In the genomic region with DNA sequence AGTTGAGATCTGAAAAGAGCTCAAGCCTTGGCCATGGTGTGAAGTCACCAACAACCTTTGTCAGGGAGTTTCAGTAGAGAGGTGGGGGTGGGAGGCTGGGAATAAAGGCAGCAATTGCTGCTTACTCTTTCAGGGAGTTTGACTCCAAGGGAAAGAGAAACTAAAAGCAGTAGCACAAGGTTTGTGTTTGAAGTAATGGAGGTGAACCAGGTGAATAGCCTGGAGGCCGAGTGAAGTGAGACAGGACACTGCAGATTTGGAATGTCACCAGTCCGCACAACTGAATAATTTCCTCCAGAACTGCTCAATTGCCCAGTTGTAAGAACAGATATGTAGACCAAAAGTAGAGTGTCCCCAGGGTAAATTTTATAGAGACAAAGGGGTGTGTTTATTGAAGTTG, we compare ENCODE assay signal across 25 cellular contexts. TPM values are rescaled to one million over a fixed set of nuclear protein-coding genes. Genes with fewer than 3 reads are reported as not detected.
"Had no signal": no experiment of that assay in that cellular context is flagged by ENCODE, and none has a peak within 500 bp of the region (broad histone marks: within the 10 kb centered on the region; RNA-seq: fewer than 3 reads in every experiment).

No MANE protein-coding gene starts in this region.

- H3K9ac ChIP-seq: KMS-11 had no signal

- H3K27me3 ChIP-seq: MG63 had no signal

- H3K9me3 Mint-ChIP-seq: activated naive CD4-positive, alpha-beta T cell treated with anti-CD3 and anti-CD28 coated beads, Interleukin-2, amount 50 U/mL, for 72 hours; activated T-cell treated with anti-CD3 and anti-CD28 coated beads, Interleukin-2, amount 50 U/mL, for 4 hours; brain; central memory CD8-positive, alpha-beta T cell; T-helper 1 cell treated with Interleukin-12 subunit alpha and Interleukin-12 subunit beta and Interleukin-4 antibody, amounts not matched to agents 30 μg/mL and 1 μg/mL, for 36 hours; WTC11 had no signal

- H3K27me3 Mint-ChIP-seq: brain; central memory CD8-positive, alpha-beta T cell had no signal

- H2AFZ ChIP-seq: PC-9 had no signal

- ATAC-seq: activated naive CD4-positive, alpha-beta T cell treated with anti-CD3 and anti-CD28 coated beads, Interleukin-2, amount 50 U/mL, for 72 hours; activated T-cell treated with anti-CD3 and anti-CD28 coated beads, Interleukin-2, amount 50 U/mL, for 4 hours; WTC11 had no signal

- H3K4me3 ChIP-seq: MG63, PC-9 had no signal

- H3K9me3 ChIP-seq: MG63 had no signal

- DNase-seq: activated CD4-positive, alpha-beta T cell treated with anti-CD3 and anti-CD28 coated beads for 48 hours; activated CD4-positive, alpha-beta T cell treated with anti-CD3 and anti-CD28 coated beads, Interleukin-2, amount 50 U/mL, for 48 hours; activated CD4-positive, CD25-positive, alpha-beta regulatory T cell treated with anti-CD3 and anti-CD28 coated beads, Interleukin-2, amount 50 U/mL, for 72 hours; activated CD8-positive, alpha-beta memory T cell treated with anti-CD3 and anti-CD28 coated beads for 24 hours; activated effector memory CD4-positive, alpha-beta T cell treated with anti-CD3 and anti-CD28 coated beads, Interleukin-2, amount 50 U/mL, for 16 hours; activated naive CD4-positive, alpha-beta T cell treated with Interleukin-2 at 50 U/mL for 16 hours; activated T-cell treated with anti-CD3 and anti-CD28 coated beads, Interleukin-2, amount 50 U/mL, for 4 hours; amygdala; MG63; NCI-H1105; NCI-H1436 treated with DMSO at 0.1 percent for 48 hours; NCI-H187 treated with DMSO at 0.1 percent for 48 hours; NCI-H2081 treated with DMSO at 0.1 percent for 48 hours; NCI-H446; NCI-H524; PC-9; SHP77 treated with DMSO at 0.1 percent for 48 hours had no signal

- H3K4me1 Mint-ChIP-seq: brain had no signal

- FAIRE-seq: astrocyte had no signal

- H3K27ac Mint-ChIP-seq: activated naive CD4-positive, alpha-beta T cell treated with anti-CD3 and anti-CD28 coated beads, Interleukin-2, amount 50 U/mL, for 72 hours; brain; T-helper 1 cell treated with Interleukin-12 subunit alpha and Interleukin-12 subunit beta and Interleukin-4 antibody, amounts not matched to agents 30 μg/mL and 1 μg/mL, for 36 hours; WTC11 had no signal

- H3K27ac ChIP-seq: KMS-11, PC-9 had no signal

- H3K4me3 Mint-ChIP-seq: activated T-cell treated with anti-CD3 and anti-CD28 coated beads, Interleukin-2, amount 50 U/mL, for 4 hours; brain; central memory CD8-positive, alpha-beta T cell; T-helper 1 cell treated with Interleukin-12 subunit alpha and Interleukin-12 subunit beta and Interleukin-4 antibody, amounts not matched to agents 30 μg/mL and 1 μg/mL, for 36 hours; WTC11 had no signal

- H3K4me2 ChIP-seq: KMS-11, PC-9 had no signal

- H3K36me3 Mint-ChIP-seq: activated naive CD4-positive, alpha-beta T cell treated with anti-CD3 and anti-CD28 coated beads, Interleukin-2, amount 50 U/mL, for 72 hours; brain; WTC11 had no signal

- H3K36me3 ChIP-seq: MG63 had no signal

RNA-seq across cellular contexts. Expression of a gene that starts 44.1 kb away (rescaled TPM):
- total RNA-seq: astrocyte, PC-9, SK-MEL-5 had no signal
